Comparison of ENCODE assay signal across 8 cellular contexts in the genomic region with DNA sequence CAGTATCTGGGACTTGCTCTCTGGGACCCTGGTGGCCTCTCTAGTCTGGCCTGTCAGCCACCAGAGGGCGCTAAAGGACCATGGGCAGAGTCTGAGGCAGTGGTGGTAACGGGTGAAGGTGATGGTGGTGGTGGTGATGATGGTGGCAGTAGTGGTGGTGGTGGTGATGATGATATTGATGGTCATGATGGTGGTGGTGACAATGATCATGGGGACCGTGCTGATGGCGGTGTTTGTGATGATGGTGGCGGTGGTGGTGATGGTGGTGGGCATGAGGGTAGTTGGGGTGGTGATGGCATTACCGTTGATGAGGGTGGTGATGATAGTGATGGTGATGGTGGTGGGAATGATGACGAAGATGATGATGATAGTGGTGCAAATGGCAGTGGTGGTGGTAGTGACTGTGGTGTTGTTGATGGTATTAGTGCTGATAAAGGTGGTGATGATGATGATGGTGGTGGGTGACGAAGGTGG. TPM values are rescaled to one million over a fixed set of nuclear protein-coding genes. Genes with fewer than 3 reads are reported as not detected.
DNase-seq lines count a peak whose midpoint lies in the region; ATAC-seq and TF ChIP-seq lines count a peak whose summit lies in the region.

No MANE protein-coding gene starts in this region.

- H3K4me3 Mint-ChIP-seq in progenitor cell of endocrine pancreas (ENCODE audit: low read depth) = no peak overlapping the region

- H3K9me3 ChIP-seq in Panc1 (ENCODE audit: control insufficient read depth, insufficient read depth, low read depth, low read length) (no peaks in the 10 kb centered on the region), uterus (no peaks in the 10 kb centered on the region)

- H3K27ac Mint-ChIP-seq in progenitor cell of endocrine pancreas = no peak overlapping the region

- no TSS peak for BruUV-seq in Panc1 (replicated peaks; lab: Mats Ljungman, UMichigan)

- TF ChIP-seq CTCF in Panc1 (IDR thresholded peaks at IDR 0.05) (peak; percentile 99), progenitor cell of endocrine pancreas (IDR thresholded peaks at IDR 0.05; ENCODE audit: unreplicated experiment) (peak; percentile 77), uterus (IDR thresholded peaks at IDR 0.05) (peak; percentile 46 to 89 (median 73))

- intact Hi-C loops in Panc1 (cut with micrococcal nuclease; ENCODE audit: unreplicated experiment) (loop anchor here (1.0 to 5.0 kb wide), 2 partner anchors 103 to 459 kb away; a partner anchor contains a TSS), uterus (cut with DNase I; ENCODE audit: low total_unique reads) (loop anchor here (2.0 to 10.0 kb wide), 2 partner anchors 102 to 466 kb away; no protein-coding TSS in a partner anchor)

- peaks cover 6% of the 10 kb centered on the region for H3K27me3 Mint-ChIP-seq in progenitor cell of endocrine pancreas

- no peaks in the 10 kb centered on the region for H3K9me3 Mint-ChIP-seq in progenitor cell of endocrine pancreas (ENCODE audit: low read depth)

- no peaks in the 10 kb centered on the region for H3K36me3 ChIP-seq in Panc1 (ENCODE audit: control insufficient read depth, insufficient read depth, low read length)
- H3K36me3 ChIP-seq in uterus = no peaks in the 10 kb centered on the region

- no peak for TF ChIP-seq POLR2A in uterus (IDR thresholded peaks at IDR 0.05)

- POLR2A ChIA-PET in HEK293T (lab: Yijun Ruan, JAX) = no interaction called here
- POLR2A ChIA-PET in Panc1 (lab: Charles Lee) = no interaction called here

- H3K27ac ChIP-seq in Panc1 (ENCODE audit: low read length) (no peak overlapping the region), uterus (no peak overlapping the region)

- in situ Hi-C loops in Panc1 (cut with HindIII; ENCODE audit: low pct_unique_long_range_greater_than_20kb, low sequenced_read_pairs) = no loop called here

- H3K4me1 ChIP-seq in Panc1 (ENCODE audit: control insufficient read depth, insufficient read depth, low read length) (no peaks in the 10 kb centered on the region), uterus (no peaks in the 10 kb centered on the region)

- H3K4me3 ChIP-seq in Panc1 (ENCODE audit: low read depth in 2 of 2, low read length in 2 of 2) (no peak overlapping the region), uterus (no peak overlapping the region)

- DNase-seq in Ammon's horn (ENCODE audit: low spot score) = peak; percentile 68
- peak; percentile 68 for DNase-seq in HEK293T (ENCODE audit: extremely low spot score)
- DNase-seq in Panc1 (ENCODE audit: low read depth, low spot score) = peak; percentile 17
- DNase-seq in activated effector memory CD4-positive, alpha-beta T cell treated with anti-CD3 and anti-CD28 coated beads, Interleukin-2, amount 50 U/mL, for 16 hours = peak; percentile 94
- DNase-seq in glomerular endothelial cell (ENCODE audit: extremely low read depth, low read depth, low spot score) = peak; percentile 7
- peak; percentile 71 for DNase-seq in progenitor cell of endocrine pancreas (ENCODE audit: low spot score, unreplicated experiment)
- DNase-seq in uterus = peak in 1 of 2 donors; percentile 50

- H3K36me3 Mint-ChIP-seq in progenitor cell of endocrine pancreas (ENCODE audit: insufficient read depth) = no peaks in the 10 kb centered on the region

- ATAC-seq in Panc1 (peak; percentile 88), GM18498 (IDR thresholded peaks at IDR 0.05; ENCODE audit: unreplicated experiment) (no peak)

- no peaks in the 10 kb centered on the region for H3K4me1 Mint-ChIP-seq in progenitor cell of endocrine pancreas (ENCODE audit: low read depth)

- H3K27me3 ChIP-seq in Panc1 (ENCODE audit: control insufficient read depth, insufficient read depth, low read length) (no peaks in the 10 kb centered on the region), uterus (no peaks in the 10 kb centered on the region)

- CTCF ChIA-PET in HEK293T (lab: Yijun Ruan, JAX) (interaction anchor here (0.8 to 3.4 kb wide), 3 partner anchors 103 to 459 kb away, joined by 4 to 29 read pairs (median 8); no protein-coding TSS in a partner anchor), Panc1 (lab: Charles Lee) (interaction anchor here (0.9 to 1.4 kb wide), 3 partner anchors 11 to 103 kb away, joined by 3 to 15 read pairs (median 6); no protein-coding TSS in a partner anchor)

TF ChIP-seq in HEK293T, 16 proteins besides CTCF, POLR2A, EP300 and RAD21:
- no peak for TF ChIP-seq L3MBTL2 (conservative IDR thresholded peaks at IDR 0.05)
- TF ChIP-seq ZNF384 (IDR thresholded peaks at IDR 0.05) = no peak
- TF ChIP-seq SUZ12 (IDR thresholded peaks at IDR 0.05) = no peak

RNA-seq across cellular contexts. Expression of a gene that starts 16.0 kb away (rescaled TPM):
- total RNA-seq in Panc1 (2021; ENCODE audit: unreplicated experiment) (0.08 TPM), glomerular endothelial cell (not detected in 2 replicates), progenitor cell of endocrine pancreas (0.46 and 0.84 TPM in 2 replicates), uterus (under 1 TPM in 1 of 4 donors, not detected in 3; 0.21 TPM)
- polyA plus RNA-seq in Panc1 (2012; ENCODE audit: insufficient read length) = 0.06 TPM

RNA-seq across cellular contexts. Expression of a gene that starts 16.4 kb away (rescaled TPM):
- 1.0 TPM for total RNA-seq in Panc1 (2021; ENCODE audit: unreplicated experiment)
- 1.2 TPM for polyA plus RNA-seq in Panc1 (2012; ENCODE audit: insufficient read length)
- total RNA-seq in glomerular endothelial cell = 0.05 and 1.1 TPM in 2 replicates
- 3.1 and 3.3 TPM in 2 replicates for total RNA-seq in progenitor cell of endocrine pancreas
- total RNA-seq in uterus = 10 to 100 TPM in 1 of 4 donors, 1 to 10 TPM in 3; 2.6 to 10.4 (median 5.4) TPM

RNA-seq across cellular contexts. Expression of a gene that starts 27.8 kb away (rescaled TPM):
- total RNA-seq in Panc1 (2021; ENCODE audit: unreplicated experiment) (132 TPM), glomerular endothelial cell (38.9 and 51.0 TPM in 2 replicates), progenitor cell of endocrine pancreas (50.2 and 54.5 TPM in 2 replicates), uterus (10 to 100 TPM; 11.0 to 66.5 (median 26.2) TPM)
- polyA plus RNA-seq in Panc1 (2012; ENCODE audit: insufficient read length) = 164 TPM

RNA-seq across cellular contexts. Expression of a gene that starts 51.2 kb away (rescaled TPM):
- total RNA-seq in Panc1 (2021; ENCODE audit: unreplicated experiment) (416 TPM), glomerular endothelial cell (463 and 733 TPM in 2 replicates), progenitor cell of endocrine pancreas (166 and 171 TPM in 2 replicates), uterus (100 to 1,000 TPM; 394 to 852 (median 626) TPM)
- 720 TPM for polyA plus RNA-seq in Panc1 (2012; ENCODE audit: insufficient read length)
